ENCODE assay signal across 1 cellular context in genomic region chr20:13638496-13639477, GRCh38.
TF ChIP-seq lines count a peak whose summit lies in the region.

A gene with protein sequence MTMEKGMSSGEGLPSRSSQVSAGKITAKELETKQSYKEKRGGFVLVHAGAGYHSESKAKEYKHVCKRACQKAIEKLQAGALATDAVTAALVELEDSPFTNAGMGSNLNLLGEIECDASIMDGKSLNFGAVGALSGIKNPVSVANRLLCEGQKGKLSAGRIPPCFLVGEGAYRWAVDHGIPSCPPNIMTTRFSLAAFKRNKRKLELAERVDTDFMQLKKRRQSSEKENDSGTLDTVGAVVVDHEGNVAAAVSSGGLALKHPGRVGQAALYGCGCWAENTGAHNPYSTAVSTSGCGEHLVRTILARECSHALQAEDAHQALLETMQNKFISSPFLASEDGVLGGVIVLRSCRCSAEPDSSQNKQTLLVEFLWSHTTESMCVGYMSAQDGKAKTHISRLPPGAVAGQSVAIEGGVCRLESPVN (minus strand): TSS chr20:13638932. CDS start chr20:13630078, 8,854 bp downstream.

TF ChIP-seq in K562, 482 proteins besides CTCF, POLR2A, EP300 and RAD21 (continued from another document and continues in another):
- peak; percentile 36 for TF ChIP-seq KDM5B (IDR thresholded peaks at IDR 0.05; ENCODE audit: insufficient replicate concordance, low read depth, low read length)
- 0 out of 2 replicates have a peak, but pooled peaks have one; percentile 31 for TF ChIP-seq ZNF740 (CRISPR knock-in tag; IDR thresholded peaks at IDR 0.05)
- no peak for TF ChIP-seq ZNF740 (tag; IDR thresholded peaks at IDR 0.05)
- TF ChIP-seq CREM (IDR thresholded peaks at IDR 0.05; ENCODE audit: low read depth) = peak; percentile 72
- TF ChIP-seq POLR2B (IDR thresholded peaks at IDR 0.05; ENCODE audit: low read depth, partially characterized antibody) = peak; percentile 38
- TF ChIP-seq ZFX (CRISPR knock-in tag; IDR thresholded peaks at IDR 0.05) = peak; percentile 60
- TF ChIP-seq RBM22 (IDR thresholded peaks at IDR 0.05; ENCODE audit: low read depth, low read length, poor library complexity, severe bottlenecking) = peak; percentile 38
- TF ChIP-seq, protein P1, sequence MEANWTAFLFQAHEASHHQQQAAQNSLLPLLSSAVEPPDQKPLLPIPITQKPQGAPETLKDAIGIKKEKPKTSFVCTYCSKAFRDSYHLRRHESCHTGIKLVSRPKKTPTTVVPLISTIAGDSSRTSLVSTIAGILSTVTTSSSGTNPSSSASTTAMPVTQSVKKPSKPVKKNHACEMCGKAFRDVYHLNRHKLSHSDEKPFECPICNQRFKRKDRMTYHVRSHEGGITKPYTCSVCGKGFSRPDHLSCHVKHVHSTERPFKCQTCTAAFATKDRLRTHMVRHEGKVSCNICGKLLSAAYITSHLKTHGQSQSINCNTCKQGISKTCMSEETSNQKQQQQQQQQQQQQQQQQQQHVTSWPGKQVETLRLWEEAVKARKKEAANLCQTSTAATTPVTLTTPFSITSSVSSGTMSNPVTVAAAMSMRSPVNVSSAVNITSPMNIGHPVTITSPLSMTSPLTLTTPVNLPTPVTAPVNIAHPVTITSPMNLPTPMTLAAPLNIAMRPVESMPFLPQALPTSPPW (CRISPR knock-in tag; IDR thresholded peaks at IDR 0.05) = peak; percentile 62
- TF ChIP-seq TBP (optimal IDR thresholded peaks at IDR 0.05; ENCODE audit: low read depth, low read length) = peak; percentile 63
- TF ChIP-seq MEF2A (IDR thresholded peaks at IDR 0.05; ENCODE audit: control insufficient read depth, low read depth, low read length) = no peak
- TF ChIP-seq RB1 (IDR thresholded peaks at IDR 0.05; ENCODE audit: low read depth) = 0 out of 2 replicates have a peak, but pooled peaks have one; percentile 24
- TF ChIP-seq, protein P2, sequence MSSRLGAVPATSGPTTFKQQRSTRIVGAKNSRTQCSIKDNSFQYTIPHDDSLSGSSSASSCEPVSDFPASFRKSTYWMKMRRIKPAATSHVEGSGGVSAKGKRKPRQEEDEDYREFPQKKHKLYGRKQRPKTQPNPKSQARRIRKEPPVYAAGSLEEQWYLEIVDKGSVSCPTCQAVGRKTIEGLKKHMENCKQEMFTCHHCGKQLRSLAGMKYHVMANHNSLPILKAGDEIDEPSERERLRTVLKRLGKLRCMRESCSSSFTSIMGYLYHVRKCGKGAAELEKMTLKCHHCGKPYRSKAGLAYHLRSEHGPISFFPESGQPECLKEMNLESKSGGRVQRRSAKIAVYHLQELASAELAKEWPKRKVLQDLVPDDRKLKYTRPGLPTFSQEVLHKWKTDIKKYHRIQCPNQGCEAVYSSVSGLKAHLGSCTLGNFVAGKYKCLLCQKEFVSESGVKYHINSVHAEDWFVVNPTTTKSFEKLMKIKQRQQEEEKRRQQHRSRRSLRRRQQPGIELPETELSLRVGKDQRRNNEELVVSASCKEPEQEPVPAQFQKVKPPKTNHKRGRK (tag; IDR thresholded peaks at IDR 0.05) = no peak
- TF ChIP-seq ATF6 (CRISPR knock-in tag; IDR thresholded peaks at IDR 0.05) = 0 out of 2 replicates have a peak, but pooled peaks have one; percentile 31
- peak; percentile 84 for TF ChIP-seq RBFOX2 (IDR thresholded peaks at IDR 0.05; ENCODE audit: low read depth, low read length)
- peak; percentile 74 for TF ChIP-seq CXXC5 (CRISPR knock-in tag; IDR thresholded peaks at IDR 0.05)
- TF ChIP-seq KDM4B (IDR thresholded peaks at IDR 0.05; ENCODE audit: borderline replicate concordance in 2 of 2, low read depth in 1 of 2) = no peak
- peak; percentile 94 for TF ChIP-seq RFX1 (IDR thresholded peaks at IDR 0.05)
- peak in 1 of 2 experiments; percentile 56; a peak in 1 of 4 replicates for TF ChIP-seq CSDE1 (IDR thresholded peaks at IDR 0.05)
- no peak for TF ChIP-seq ZNF707 (CRISPR knock-in tag; conservative IDR thresholded peaks at IDR 0.05)
- TF ChIP-seq ZZZ3 (IDR thresholded peaks at IDR 0.05) = no peak
- no peak for TF ChIP-seq ZNF224 (CRISPR knock-in tag; IDR thresholded peaks at IDR 0.05)
- TF ChIP-seq HDAC2 (IDR thresholded peaks at IDR 0.05) = 0 out of 2 replicates have a peak, but pooled peaks have one; percentile 6
- no peak for TF ChIP-seq PTTG1 (tag; IDR thresholded peaks at IDR 0.05; ENCODE audit: low read depth)
- TF ChIP-seq, protein P3, sequence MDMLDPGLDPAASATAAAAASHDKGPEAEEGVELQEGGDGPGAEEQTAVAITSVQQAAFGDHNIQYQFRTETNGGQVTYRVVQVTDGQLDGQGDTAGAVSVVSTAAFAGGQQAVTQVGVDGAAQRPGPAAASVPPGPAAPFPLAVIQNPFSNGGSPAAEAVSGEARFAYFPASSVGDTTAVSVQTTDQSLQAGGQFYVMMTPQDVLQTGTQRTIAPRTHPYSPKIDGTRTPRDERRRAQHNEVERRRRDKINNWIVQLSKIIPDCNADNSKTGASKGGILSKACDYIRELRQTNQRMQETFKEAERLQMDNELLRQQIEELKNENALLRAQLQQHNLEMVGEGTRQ (CRISPR knock-in tag; IDR thresholded peaks at IDR 0.05) = peak; percentile 94
- TF ChIP-seq SAP30 (IDR thresholded peaks at IDR 0.05; ENCODE audit: borderline replicate concordance, insufficient read depth, low read depth, low read length, poor library complexity, severe bottlenecking) = peak; percentile 90
- no peak for TF ChIP-seq SMC3 (conservative IDR thresholded peaks at IDR 0.05; ENCODE audit: insufficient read depth, low read depth, low read length)
- TF ChIP-seq, protein P4, sequence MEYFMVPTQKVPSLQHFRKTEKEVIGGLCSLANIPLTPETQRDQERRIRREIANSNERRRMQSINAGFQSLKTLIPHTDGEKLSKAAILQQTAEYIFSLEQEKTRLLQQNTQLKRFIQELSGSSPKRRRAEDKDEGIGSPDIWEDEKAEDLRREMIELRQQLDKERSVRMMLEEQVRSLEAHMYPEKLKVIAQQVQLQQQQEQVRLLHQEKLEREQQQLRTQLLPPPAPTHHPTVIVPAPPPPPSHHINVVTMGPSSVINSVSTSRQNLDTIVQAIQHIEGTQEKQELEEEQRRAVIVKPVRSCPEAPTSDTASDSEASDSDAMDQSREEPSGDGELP (CRISPR knock-in tag; IDR thresholded peaks at IDR 0.05; ENCODE audit: borderline replicate concordance) = peak; percentile 70; the same call in 1 of the 2 replicates
- TF ChIP-seq, protein P5, sequence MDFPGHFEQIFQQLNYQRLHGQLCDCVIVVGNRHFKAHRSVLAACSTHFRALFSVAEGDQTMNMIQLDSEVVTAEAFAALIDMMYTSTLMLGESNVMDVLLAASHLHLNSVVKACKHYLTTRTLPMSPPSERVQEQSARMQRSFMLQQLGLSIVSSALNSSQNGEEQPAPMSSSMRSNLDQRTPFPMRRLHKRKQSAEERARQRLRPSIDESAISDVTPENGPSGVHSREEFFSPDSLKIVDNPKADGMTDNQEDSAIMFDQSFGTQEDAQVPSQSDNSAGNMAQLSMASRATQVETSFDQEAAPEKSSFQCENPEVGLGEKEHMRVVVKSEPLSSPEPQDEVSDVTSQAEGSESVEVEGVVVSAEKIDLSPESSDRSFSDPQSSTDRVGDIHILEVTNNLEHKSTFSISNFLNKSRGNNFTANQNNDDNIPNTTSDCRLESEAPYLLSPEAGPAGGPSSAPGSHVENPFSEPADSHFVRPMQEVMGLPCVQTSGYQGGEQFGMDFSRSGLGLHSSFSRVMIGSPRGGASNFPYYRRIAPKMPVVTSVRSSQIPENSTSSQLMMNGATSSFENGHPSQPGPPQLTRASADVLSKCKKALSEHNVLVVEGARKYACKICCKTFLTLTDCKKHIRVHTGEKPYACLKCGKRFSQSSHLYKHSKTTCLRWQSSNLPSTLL (IDR thresholded peaks at IDR 0.05) = no peak
- 0 out of 2 replicates have a peak, but pooled peaks have one; percentile 27 for TF ChIP-seq BMI1 (IDR thresholded peaks at IDR 0.05; ENCODE audit: low read length)
- TF ChIP-seq MXI1 (IDR thresholded peaks at IDR 0.05; ENCODE audit: low read depth, low read length) = peak; percentile 44; the same call in 1 of the 2 replicates
- peak; percentile 11 for TF ChIP-seq PHF20 (IDR thresholded peaks at IDR 0.05; ENCODE audit: partially characterized antibody)
- TF ChIP-seq RAD51 (IDR thresholded peaks at IDR 0.05; ENCODE audit: borderline replicate concordance, low read depth) = peak; percentile 90
- peak; percentile 27 for TF ChIP-seq TAF9B (IDR thresholded peaks at IDR 0.05; ENCODE audit: partially characterized antibody)
- TF ChIP-seq NEUROD1 (IDR thresholded peaks at IDR 0.05; ENCODE audit: borderline replicate concordance, low read depth, low read length, partially characterized antibody) = peak; percentile 60
- no peak for TF ChIP-seq ID3 (CRISPR knock-in tag; IDR thresholded peaks at IDR 0.05)
- 0 out of 2 replicates have a peak, but pooled peaks have one; percentile 40 for TF ChIP-seq ID3 (tag; IDR thresholded peaks at IDR 0.05)
- peak; percentile 51 for TF ChIP-seq CBFA2T2 (conservative IDR thresholded peaks at IDR 0.05)
- TF ChIP-seq THRA (IDR thresholded peaks at IDR 0.05) = no peak
- peak in 1 of 2 experiments; percentile 86; a peak in 2 of 4 replicates for TF ChIP-seq HDAC1 (IDR thresholded peaks at IDR 0.05)
- peak; percentile 32; the same call in 1 of the 2 replicates for TF ChIP-seq L3MBTL2 (IDR thresholded peaks at IDR 0.05)
- TF ChIP-seq EHMT2 (IDR thresholded peaks at IDR 0.05) = no peak
- TF ChIP-seq, protein P6, sequence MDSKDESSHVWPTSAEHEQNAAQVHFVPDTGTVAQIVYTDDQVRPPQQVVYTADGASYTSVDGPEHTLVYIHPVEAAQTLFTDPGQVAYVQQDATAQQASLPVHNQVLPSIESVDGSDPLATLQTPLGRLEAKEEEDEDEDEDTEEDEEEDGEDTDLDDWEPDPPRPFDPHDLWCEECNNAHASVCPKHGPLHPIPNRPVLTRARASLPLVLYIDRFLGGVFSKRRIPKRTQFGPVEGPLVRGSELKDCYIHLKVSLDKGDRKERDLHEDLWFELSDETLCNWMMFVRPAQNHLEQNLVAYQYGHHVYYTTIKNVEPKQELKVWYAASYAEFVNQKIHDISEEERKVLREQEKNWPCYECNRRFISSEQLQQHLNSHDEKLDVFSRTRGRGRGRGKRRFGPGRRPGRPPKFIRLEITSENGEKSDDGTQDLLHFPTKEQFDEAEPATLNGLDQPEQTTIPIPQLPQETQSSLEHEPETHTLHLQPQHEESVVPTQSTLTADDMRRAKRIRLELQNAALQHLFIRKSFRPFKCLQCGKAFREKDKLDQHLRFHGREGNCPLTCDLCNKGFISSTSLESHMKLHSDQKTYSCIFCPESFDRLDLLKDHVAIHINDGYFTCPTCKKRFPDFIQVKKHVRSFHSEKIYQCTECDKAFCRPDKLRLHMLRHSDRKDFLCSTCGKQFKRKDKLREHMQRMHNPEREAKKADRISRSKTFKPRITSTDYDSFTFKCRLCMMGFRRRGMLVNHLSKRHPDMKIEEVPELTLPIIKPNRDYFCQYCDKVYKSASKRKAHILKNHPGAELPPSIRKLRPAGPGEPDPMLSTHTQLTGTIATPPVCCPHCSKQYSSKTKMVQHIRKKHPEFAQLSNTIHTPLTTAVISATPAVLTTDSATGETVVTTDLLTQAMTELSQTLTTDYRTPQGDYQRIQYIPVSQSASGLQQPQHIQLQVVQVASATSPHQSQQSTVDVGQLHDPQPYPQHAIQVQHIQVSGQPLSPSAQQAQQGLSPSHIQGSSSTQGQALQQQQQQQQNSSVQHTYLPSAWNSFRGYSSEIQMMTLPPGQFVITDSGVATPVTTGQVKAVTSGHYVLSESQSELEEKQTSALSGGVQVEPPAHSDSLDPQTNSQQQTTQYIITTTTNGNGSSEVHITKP (IDR thresholded peaks at IDR 0.05; ENCODE audit: partially characterized antibody) = peak; percentile 35
- TF ChIP-seq FOXJ3 (CRISPR knock-in tag; IDR thresholded peaks at IDR 0.05) = no peak
